Comparison of ENCODE assay signal across 16 cellular contexts in the genomic region with DNA sequence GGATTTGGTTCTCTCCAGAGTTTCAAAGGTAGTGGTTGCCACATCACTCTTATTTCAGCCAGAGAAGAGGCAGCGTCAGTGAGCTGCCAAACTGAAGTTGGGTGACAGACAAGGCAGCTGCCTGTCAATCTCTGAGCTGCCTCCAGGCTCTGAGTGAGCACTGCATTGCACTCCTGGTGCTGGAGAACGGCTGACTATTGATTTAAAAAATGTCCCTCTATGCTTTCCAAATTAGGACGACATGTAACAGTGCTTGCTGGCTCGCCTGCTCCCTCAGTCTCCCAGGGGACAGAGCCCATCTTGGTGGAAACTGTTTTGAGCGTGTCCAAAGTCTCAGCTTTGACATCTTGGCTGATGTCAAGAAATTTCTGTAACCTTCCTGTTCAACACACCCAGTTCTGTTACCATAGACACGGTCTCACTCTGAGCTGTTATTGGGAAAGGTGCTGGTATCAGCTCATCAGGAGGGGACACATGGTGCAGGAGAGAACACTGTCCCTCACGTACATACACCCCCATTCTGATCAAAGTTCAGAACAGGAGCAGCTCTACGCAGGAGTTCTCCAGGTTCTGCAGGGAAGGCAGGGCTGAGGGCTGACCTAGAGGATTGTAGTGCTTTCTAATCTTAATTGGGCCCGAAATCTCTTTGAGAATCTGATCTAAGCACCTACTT. TPM values are rescaled to one million over a fixed set of nuclear protein-coding genes. Genes with fewer than 3 reads are reported as not detected.
A peak's percentile ranks its signal among the peaks of the same experiment; 100 is the strongest.
DNase-seq lines count a peak whose midpoint lies in the region; ATAC-seq and TF ChIP-seq lines count a peak whose summit lies in the region.
"Had no signal": no experiment of that assay in that cellular context is flagged by ENCODE, and none has a peak within 500 bp of the region (broad histone marks: within the 10 kb centered on the region; RNA-seq: fewer than 3 reads in every experiment).

No MANE protein-coding gene starts in this region.

- H3K27ac ChIP-seq in left ventricle myocardium inferior (replicated peaks) (peak overlapping the region; percentile 69), right atrium auricular region (peak overlapping the region; percentile 12 to 60), aorta (ENCODE audit: low read depth in 1 of 2, low read length in 2 of 2) (peak overlapping the region in 1 of 2 donors; percentile 31)
- H3K27ac ChIP-seq: epithelial cell of prostate had no signal

- H3K4me1 ChIP-seq in left ventricle myocardium inferior (peaks cover 62% of the 10 kb centered on the region), right atrium auricular region (peaks cover 0 to 43% of the 10 kb centered on the region in 2 donors), aorta (ENCODE audit: control insufficient read depth in 1 of 2, insufficient read depth in 2 of 2, low read length in 2 of 2) (no peaks in the 10 kb centered on the region)

- H3K27ac Mint-ChIP-seq in natural killer cell treated with Interleukin-12 subunit alpha and Interleukin-12 subunit beta and Interleukin-15 and Interleukin-18, amount 100 ng/mL, for 72 hours, result peak overlapping the region; percentile 63 to 88

- ATAC-seq in Right ventricle myocardium inferior (no peak), aorta (ENCODE audit: low FRiP score) (peak; percentile 23), GM18505 (IDR thresholded peaks at IDR 0.05; ENCODE audit: unreplicated experiment) (no peak)
- no peak for ATAC-seq in natural killer cell treated with Interleukin-12 subunit alpha and Interleukin-12 subunit beta and Interleukin-15 and Interleukin-18, amount 100 ng/mL, for 72 hours
- ATAC-seq: stimulated activated naive CD8-positive, alpha-beta T cell treated with anti-CD3 and anti-CD28 coated beads, Interleukin-15, Interleukin-2, amounts not matched to agents 100 U/mL and 50 U/mL, for 24 hours had no signal

- H3K27me3 Mint-ChIP-seq in natural killer cell treated with Interleukin-12 subunit alpha and Interleukin-12 subunit beta and Interleukin-15 and Interleukin-18, amount 100 ng/mL, for 72 hours, result no peaks in the 10 kb centered on the region

- no peaks in the 10 kb centered on the region for H3K36me3 Mint-ChIP-seq in natural killer cell treated with Interleukin-12 subunit alpha and Interleukin-12 subunit beta and Interleukin-15 and Interleukin-18, amount 100 ng/mL, for 72 hours

- TF ChIP-seq POLR2A in GM18505 (IDR thresholded peaks at IDR 0.05; ENCODE audit: borderline replicate concordance, extremely low read depth, insufficient read depth, insufficient read length), result no peak

- no peaks in the 10 kb centered on the region for H3K9me3 Mint-ChIP-seq in natural killer cell treated with Interleukin-12 subunit alpha and Interleukin-12 subunit beta and Interleukin-15 and Interleukin-18, amount 100 ng/mL, for 72 hours

- peak overlapping the region; percentile 32 for H3K4me3 Mint-ChIP-seq in natural killer cell treated with Interleukin-12 subunit alpha and Interleukin-12 subunit beta and Interleukin-15 and Interleukin-18, amount 100 ng/mL, for 72 hours

- H3K4me3 ChIP-seq in left ventricle myocardium inferior (no peak overlapping the region), right atrium auricular region (no peak overlapping the region), aorta (ENCODE audit: low read length in 2 of 2) (no peak overlapping the region)

- DNase-seq in left ventricle myocardium inferior (no peak), Right ventricle myocardium inferior (ENCODE audit: missing footprints) (no peak), right atrium auricular region (ENCODE audit: low spot score) (no peak), aorta (no peak), NCI-H146 treated with DMSO at 0.1 percent for 48 hours (lab: John Stamatoyannopoulos, UW; ENCODE audit: unreplicated experiment) (no peak), NCI-H524 (lab: John Stamatoyannopoulos, UW) (no peak)
- no peak for DNase-seq in natural killer cell treated with Interleukin-12 subunit alpha and Interleukin-12 subunit beta and Interleukin-15 and Interleukin-18, amount 100 ng/mL, for 72 hours (ENCODE audit: low spot score)
- DNase-seq: kidney; NCI-H187; NCI-H345; stimulated activated CD4-positive, alpha-beta T cell treated with anti-CD3 and anti-CD28 coated beads, Interleukin-12 subunit alpha, Interleukin-12 subunit beta, amount 100 ng/mL, for 4 hours; stimulated activated naive CD8-positive, alpha-beta T cell treated with anti-CD3 and anti-CD28 coated beads, Interleukin-15, Interleukin-2, amounts not matched to agents 100 U/mL and 50 U/mL, for 24 hours; T-helper 1 cell had no signal

- no peak for TF ChIP-seq CTCF in left ventricle myocardium inferior (IDR thresholded peaks at IDR 0.05; ENCODE audit: borderline replicate concordance)
- TF ChIP-seq CTCF in right atrium auricular region (IDR thresholded peaks at IDR 0.05), result no peak

- H3K4me1 Mint-ChIP-seq in natural killer cell treated with Interleukin-12 subunit alpha and Interleukin-12 subunit beta and Interleukin-15 and Interleukin-18, amount 100 ng/mL, for 72 hours (ENCODE audit: low read depth in 2 of 2), result peaks cover 18 to 24% of the 10 kb centered on the region in 2 donors

- H3K9me3 ChIP-seq in left ventricle myocardium inferior (replicated peaks) (no peaks in the 10 kb centered on the region), right atrium auricular region (no peaks in the 10 kb centered on the region), aorta (ENCODE audit: control insufficient read depth, low read length) (no peaks in the 10 kb centered on the region)

- intact Hi-C loops in left ventricle myocardium inferior (cut with micrococcal nuclease) (no loop called here), Right ventricle myocardium inferior (cut with DNase I) (no loop called here), aorta (cut with DNase I) (no loop called here)

- H3K36me3 ChIP-seq in left ventricle myocardium inferior (peaks cover 25% of the 10 kb centered on the region), right atrium auricular region (peaks cover 23% of the 10 kb centered on the region), aorta (ENCODE audit: control insufficient read depth in 1 of 2, insufficient read depth in 2 of 2, low read length in 1 of 2) (peaks cover 0 to 2% of the 10 kb centered on the region in 2 donors)

- WGBS in aorta, 2 donors, result 19 to 28% methylated on average over 9 of the region's 9 CpGs

- H3K27me3 ChIP-seq in left ventricle myocardium inferior (ENCODE audit: low read depth) (no peaks in the 10 kb centered on the region), right atrium auricular region (no peaks in the 10 kb centered on the region), aorta (ENCODE audit: control insufficient read depth in 1 of 2, insufficient read depth in 2 of 2, low read length in 1 of 2) (no peaks in the 10 kb centered on the region)

RNA-seq across cellular contexts. Expression of gene PCDH12, which starts 15.7 kb away (rescaled TPM):
- total RNA-seq in left ventricle myocardium inferior (7.6 TPM), Right ventricle myocardium inferior (10.4 TPM), right atrium auricular region (1 to 10 TPM; 7.6 to 8.8 TPM), aorta (10 to 100 TPM in 1 of 2 donors, 1 to 10 TPM in 1; 8.0 to 10.3 TPM)
- 1 to 10 TPM in 1 of 2 donors, under 1 TPM in 1; 0.28 to 1.3 TPM for total RNA-seq in natural killer cell treated with Interleukin-12 subunit alpha and Interleukin-12 subunit beta and Interleukin-15 and Interleukin-18, amount 100 ng/mL, for 72 hours
- under 1 TPM; 0.88 to 0.95 TPM for polyA plus RNA-seq in aorta
- total RNA-seq: MCF 10A had no signal

RNA-seq across cellular contexts. Expression of gene DELE1, which starts 18.6 kb away (rescaled TPM):
- total RNA-seq in left ventricle myocardium inferior (125 TPM), Right ventricle myocardium inferior (94.4 TPM), right atrium auricular region (10 to 100 TPM; 49.5 to 89.1 TPM), aorta (100 to 1,000 TPM in 1 of 2 donors, 10 to 100 TPM in 1; 75.5 to 100 TPM)
- total RNA-seq in natural killer cell treated with Interleukin-12 subunit alpha and Interleukin-12 subunit beta and Interleukin-15 and Interleukin-18, amount 100 ng/mL, for 72 hours, result 10 to 100 TPM; 70.9 to 93.6 TPM
- 10 to 100 TPM; 25.0 to 79.6 TPM for polyA plus RNA-seq in aorta

RNA-seq across cellular contexts. Expression of gene RNF14, which starts 26.6 kb away (rescaled TPM):
- total RNA-seq in left ventricle myocardium inferior, result 120 TPM
- 98.0 TPM for total RNA-seq in Right ventricle myocardium inferior
- 10 to 100 TPM; 59.7 to 74.6 TPM for total RNA-seq in right atrium auricular region
- total RNA-seq in natural killer cell treated with Interleukin-12 subunit alpha and Interleukin-12 subunit beta and Interleukin-15 and Interleukin-18, amount 100 ng/mL, for 72 hours, result 10 to 100 TPM; 38.2 to 43.5 TPM
- total RNA-seq in aorta, result 10 to 100 TPM; 53.0 to 54.6 TPM
- polyA plus RNA-seq in aorta, result 10 to 100 TPM; 44.3 to 55.0 TPM
